25 cellular contexts compared by ENCODE assay signal in the genomic region with DNA sequence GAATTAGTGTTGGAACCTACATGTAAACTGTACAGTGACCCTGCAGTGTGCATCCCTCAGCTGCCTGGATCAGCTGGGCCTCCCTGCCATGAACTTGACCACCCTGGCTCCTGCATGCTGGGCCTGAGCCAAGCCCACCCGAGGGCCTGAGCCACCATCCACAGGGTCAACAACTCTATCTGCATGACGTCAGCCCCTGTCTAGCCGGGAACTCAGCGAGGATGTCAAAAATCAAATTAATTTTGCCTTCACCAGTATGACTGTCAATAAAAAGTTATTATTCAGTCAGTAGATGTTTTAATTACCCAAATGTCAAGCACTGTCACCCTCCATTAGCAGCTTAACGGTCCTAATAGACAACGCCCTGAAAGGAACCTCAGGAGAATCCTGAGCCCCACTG.
"Had no signal": no experiment of that assay in that cellular context is flagged by ENCODE, and none has a peak within 500 bp of the region (broad histone marks: within the 10 kb centered on the region; RNA-seq: fewer than 3 reads in every experiment).

No MANE protein-coding gene starts in this region.

- H3K9me3 ChIP-seq: colonic mucosa, esophagus squamous epithelium, gastrocnemius medialis, heart right ventricle, left lung, lower lobe of right lung, mucosa of descending colon had no signal

- H3K4me3 ChIP-seq: colonic mucosa, esophagus squamous epithelium, gastrocnemius medialis, heart right ventricle, left lung, lower lobe of right lung, mucosa of descending colon had no signal

- H3K4me1 ChIP-seq: colonic mucosa, esophagus squamous epithelium, gastrocnemius medialis, heart right ventricle, left lung, lower lobe of right lung had no signal

- ATAC-seq: effector memory CD8-positive, alpha-beta T cell; esophagus mucosa; gastrocnemius medialis; heart right ventricle; left cardiac atrium; left lung; left ventricle myocardium superior; lower lobe of right lung; mucosa of descending colon had no signal

- DNase-seq: colonic mucosa; cortex of kidney; effector CD8-positive, alpha-beta T cell; effector memory CD8-positive, alpha-beta T cell; endodermal cell; erythroblast; esophagus squamous epithelium; foreskin fibroblast; foreskin melanocyte; gastrocnemius medialis; glutamatergic neuron; head of caudate nucleus; heart right ventricle; hippocampal formation; left cardiac atrium; left lung; left ventricle myocardium superior; lower lobe of right lung; mesenchymal stem cell; mucosa of descending colon had no signal

- H3K27ac ChIP-seq: colonic mucosa, epithelial cell of prostate, esophagus squamous epithelium, gastrocnemius medialis, heart right ventricle, left lung, lower lobe of right lung had no signal

- FAIRE-seq: endometrium, islet of Langerhans, keratinocyte had no signal

- H3K27me3 ChIP-seq: colonic mucosa, esophagus squamous epithelium, gastrocnemius medialis, left lung had no signal

- H3K36me3 ChIP-seq: colonic mucosa, esophagus squamous epithelium, gastrocnemius medialis, heart right ventricle, left lung, lower lobe of right lung had no signal
